Comparison of ENCODE assay signal across 7 cellular contexts in genomic region chr11:67548112-67548511, GRCh38. TPM values are rescaled to one million over a fixed set of nuclear protein-coding genes. Genes with fewer than 3 reads are reported as not detected.
"Had no signal": no experiment of that assay in that cellular context is flagged by ENCODE, and none has a peak within 500 bp of the region (broad histone marks: within the 10 kb centered on the region; RNA-seq: fewer than 3 reads in every experiment).

No MANE protein-coding gene starts in this region.

RNA-seq across cellular contexts. Expression of gene CABP2, which starts 24.9 kb away (rescaled TPM):
- total RNA-seq: GM23248, GM23338, H1, H4, H7, H9, HFFc6 had no signal
- polyA plus RNA-seq: GM23248, GM23338, H1 had no signal
